Comparison of ENCODE assay signal across 21 cellular contexts in the genomic region with DNA sequence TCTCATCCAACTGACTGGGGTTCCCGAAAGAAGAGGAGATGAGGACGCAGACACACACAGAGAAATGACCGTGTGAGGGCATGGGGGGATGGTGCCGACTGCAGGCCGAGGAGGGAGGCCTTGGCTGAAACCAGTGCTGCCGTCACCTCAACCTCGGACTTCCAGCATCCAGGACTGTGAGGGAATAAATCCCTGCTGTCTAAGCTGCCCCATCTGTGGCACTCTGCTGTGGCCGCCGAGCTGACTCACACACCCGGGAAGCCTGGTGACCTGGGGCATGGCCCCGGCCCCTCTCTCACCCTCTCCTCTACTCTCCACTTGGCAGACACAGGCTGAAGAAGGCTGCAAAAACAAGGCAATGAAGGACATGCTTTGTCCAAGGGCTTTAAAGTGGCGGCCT. TPM values are rescaled to one million over a fixed set of nuclear protein-coding genes. Genes with fewer than 3 reads are reported as not detected.
DNase-seq lines count a peak whose midpoint lies in the region; ATAC-seq and TF ChIP-seq lines count a peak whose summit lies in the region.
"Had no signal": no experiment of that assay in that cellular context is flagged by ENCODE, and none has a peak within 500 bp of the region (broad histone marks: within the 10 kb centered on the region; RNA-seq: fewer than 3 reads in every experiment).

No MANE protein-coding gene starts in this region.

- H3K4me3 ChIP-seq in astrocyte of the cerebellum (ENCODE audit: low read depth, low read length) (no peak overlapping the region), mesenchymal stem cell (ENCODE audit: insufficient read depth in 1 of 2, low read depth in 1 of 2, low read length in 2 of 2) (no peak overlapping the region), upper lobe of right lung (no peak overlapping the region)
- H3K4me3 ChIP-seq: body of pancreas, dorsolateral prefrontal cortex, esophagus squamous epithelium, GM12878 had no signal

- no peak overlapping the region for H3K4me2 ChIP-seq in mesenchymal stem cell (ENCODE audit: low read length, poor library complexity, severe bottlenecking)

- intact Hi-C loops in upper lobe of right lung (cut with DNase I) (no loop called here), natural killer cell (cut with micrococcal nuclease) (no loop called here)

- H3K9me3 ChIP-seq in mesenchymal stem cell (ENCODE audit: control insufficient read depth, low read length) (no peaks in the 10 kb centered on the region), upper lobe of right lung (no peaks in the 10 kb centered on the region)
- H3K9me3 ChIP-seq: body of pancreas, esophagus squamous epithelium had no signal

- no peak overlapping the region for H2BK5ac ChIP-seq in mesenchymal stem cell (ENCODE audit: low read depth, low read length, poor library complexity, severe bottlenecking)

- peak overlapping the region; percentile 86 for H4K91ac ChIP-seq in mesenchymal stem cell (ENCODE audit: low read length)

- no peak overlapping the region for H3K9ac ChIP-seq in mesenchymal stem cell (ENCODE audit: low read length)

- H3K27me3 ChIP-seq in mesenchymal stem cell (ENCODE audit: control insufficient read depth in 1 of 2, insufficient read depth in 1 of 2, low read length in 2 of 2) (peaks cover 0 to 12% of the 10 kb centered on the region in 2 experiments), upper lobe of right lung (peaks cover 5% of the 10 kb centered on the region)
- H3K27me3 ChIP-seq: body of pancreas had no signal

- in situ Hi-C loops in astrocyte of the cerebellum (cut with HindIII; ENCODE audit: low sequenced_read_pairs): loop anchor here (5.0 kb wide), 2 partner anchors 55 to 195 kb away; no protein-coding TSS in a partner anchor

- no peak overlapping the region for H3K23ac ChIP-seq in mesenchymal stem cell (ENCODE audit: low read length in 2 of 2)

- no peaks in the 10 kb centered on the region for H3K36me3 Mint-ChIP-seq in natural killer cell
- H3K36me3 Mint-ChIP-seq: activated CD8-positive, alpha-beta memory T cell treated with anti-CD3 and anti-CD28 coated beads, Interleukin-2, amount 10 ng/mL, durations not matched to agents 7 days and 5 days; CD4-positive, alpha-beta memory T cell; naive B cell had no signal

- no peak overlapping the region for H2AFZ ChIP-seq in mesenchymal stem cell (ENCODE audit: low read depth, low read length)

- H3K27ac Mint-ChIP-seq in natural killer cell: no peak overlapping the region
- H3K27ac Mint-ChIP-seq: activated CD8-positive, alpha-beta memory T cell treated with anti-CD3 and anti-CD28 coated beads, Interleukin-2, amount 10 ng/mL, durations not matched to agents 7 days and 5 days; CD4-positive, alpha-beta memory T cell; naive B cell had no signal

- H3K27ac ChIP-seq in mesenchymal stem cell (ENCODE audit: low read length, poor library complexity, severe bottlenecking) (peak overlapping the region; percentile 23), upper lobe of right lung (no peak overlapping the region)
- H3K27ac ChIP-seq: body of pancreas, dorsolateral prefrontal cortex, esophagus squamous epithelium had no signal

- H2BK120ac ChIP-seq in mesenchymal stem cell (ENCODE audit: low read depth, low read length): peak overlapping the region; percentile 75

- H3K4ac ChIP-seq in mesenchymal stem cell (ENCODE audit: low read depth in 1 of 2, low read length in 2 of 2): peak overlapping the region; percentile 29 to 52

- H2BK12ac ChIP-seq in mesenchymal stem cell (ENCODE audit: low read length in 2 of 2): peak overlapping the region; percentile 80 to 85

- H2BK15ac ChIP-seq in mesenchymal stem cell (ENCODE audit: low read depth, poor library complexity, severe bottlenecking): peak overlapping the region; percentile 44

- no peak overlapping the region for H2AK5ac ChIP-seq in mesenchymal stem cell (ENCODE audit: low read length, severe bottlenecking)

- H4K8ac ChIP-seq in mesenchymal stem cell (ENCODE audit: low read length): peak overlapping the region; percentile 70

- H3K4me1 ChIP-seq in mesenchymal stem cell (ENCODE audit: control insufficient read depth, insufficient read depth, low read depth, low read length) (peaks cover 26% of the 10 kb centered on the region), upper lobe of right lung (no peaks in the 10 kb centered on the region)

- TF ChIP-seq CTCF in astrocyte of the cerebellum (IDR thresholded peaks at IDR 0.05; ENCODE audit: low read depth, low read length, missing control alignments) (peak; percentile 46), upper lobe of right lung (IDR thresholded peaks at IDR 0.05) (no peak), natural killer cell (IDR thresholded peaks at IDR 0.05) (no peak)

- H3K9me3 Mint-ChIP-seq in natural killer cell: no peaks in the 10 kb centered on the region
- H3K9me3 Mint-ChIP-seq: naive B cell had no signal

- no peak overlapping the region for H3K14ac ChIP-seq in mesenchymal stem cell (ENCODE audit: low read length in 2 of 2)

- H3K4me3 Mint-ChIP-seq in natural killer cell: no peak overlapping the region
- H3K4me3 Mint-ChIP-seq: activated CD8-positive, alpha-beta memory T cell treated with anti-CD3 and anti-CD28 coated beads, Interleukin-2, amount 10 ng/mL, durations not matched to agents 7 days and 5 days; CD4-positive, alpha-beta memory T cell; naive B cell had no signal

- H3K79me1 ChIP-seq in mesenchymal stem cell (replicated peaks; ENCODE audit: low read length, poor library complexity, severe bottlenecking): no peaks in the 10 kb centered on the region

- DNase-seq in NCI-H82 (lab: John Stamatoyannopoulos, UW) (peak; percentile 37), NCI-H82 treated with DMSO at 0.1 percent for 48 hours (lab: John Stamatoyannopoulos, UW; ENCODE audit: unreplicated experiment) (no peak), astrocyte of the cerebellum (ENCODE audit: low read depth) (no peak), mesenchymal stem cell (peak; percentile 80), upper lobe of right lung (peak; percentile 63), cerebellum (ENCODE audit: low spot score) (no peak), natural killer cell (no peak), OCI-M1 (lab: John Stamatoyannopoulos, UW) (no peak)
- DNase-seq: 8988T; activated CD8-positive, alpha-beta memory T cell treated with anti-CD3 and anti-CD28 coated beads, Interleukin-2, amount 10 ng/mL, durations not matched to agents 7 days and 5 days; activated gamma-delta T cell treated with Interleukin-2 at 50 U/mL for 16 hours; body of pancreas; CD4-positive, alpha-beta memory T cell; esophagus squamous epithelium; naive B cell; NCI-H1417 treated with DMSO at 0.1 percent for 48 hours; stimulated activated CD4-positive, alpha-beta T cell treated with anti-CD3 and anti-CD28 coated beads, Interleukin-1b, Interleukin-23, amount 100 ng/mL, for 48 hours had no signal

- ATAC-seq in upper lobe of right lung (no peak), natural killer cell (no peak)
- ATAC-seq: activated CD4-positive, CD25-positive, alpha-beta regulatory T cell treated with anti-CD3 and anti-CD28 coated beads, Interleukin-2, amount 50 U/mL, for 24 hours; activated CD8-positive, alpha-beta memory T cell treated with anti-CD3 and anti-CD28 coated beads, Interleukin-2, amount 10 ng/mL, durations not matched to agents 7 days and 5 days; body of pancreas; GM12878; left lobe of liver had no signal

- no peaks in the 10 kb centered on the region for H3K4me1 Mint-ChIP-seq in natural killer cell
- H3K4me1 Mint-ChIP-seq: activated CD8-positive, alpha-beta memory T cell treated with anti-CD3 and anti-CD28 coated beads, Interleukin-2, amount 10 ng/mL, durations not matched to agents 7 days and 5 days; CD4-positive, alpha-beta memory T cell had no signal

- H3K18ac ChIP-seq in mesenchymal stem cell (ENCODE audit: low read depth in 1 of 2, low read length in 2 of 2): peak overlapping the region; percentile 64 to 79

- H3K36me3 ChIP-seq in mesenchymal stem cell (ENCODE audit: control insufficient read depth in 1 of 2, insufficient read depth in 2 of 2, low read depth in 1 of 2, low read length in 2 of 2): no peaks in the 10 kb centered on the region
- H3K36me3 ChIP-seq in upper lobe of right lung: no peaks in the 10 kb centered on the region
- H3K36me3 ChIP-seq: esophagus squamous epithelium had no signal

- WGBS in mesenchymal stem cell: 28% methylated on average over 12 of the region's 12 CpGs

- H3K27me3 Mint-ChIP-seq in natural killer cell (ENCODE audit: low read depth in 2 of 2): peaks cover 0 to 7% of the 10 kb centered on the region in 2 donors

RNA-seq across cellular contexts. Expression of a gene that starts 4.4 kb away (rescaled TPM):
- polyA plus RNA-seq in mesenchymal stem cell (2013, experiment 1 of 2): 754 TPM
- polyA plus RNA-seq in mesenchymal stem cell (2013, experiment 2 of 2): 709 TPM
- total RNA-seq in upper lobe of right lung (37.8 TPM), cerebellum (27.7 TPM), natural killer cell (under 1 TPM; 0.11 to 0.28 (median 0.23) TPM)

Comparison
In these comparisons a context has a peak if more than half of its experiments do, and no peak if none do; other contexts are left out.
1. DNase-seq: peak in NCI-H82 (single experiment), mesenchymal stem cell (single experiment) and upper lobe of right lung (single experiment); none in NCI-H82 treated with DMSO at 0.1 percent for 48 hours (single experiment), astrocyte of the cerebellum (single experiment), cerebellum (single experiment), natural killer cell (single experiment) and OCI-M1 (single experiment).
2. RNA of a gene that starts 4.4 kb away (total RNA-seq): 37.8 TPM in upper lobe of right lung (single experiment) and 27.7 TPM in cerebellum (single experiment); 0.11 to 0.28 TPM in natural killer cell; every median in the first group is over 10 times any median in the second.